ENCODE assay signal across 1 cellular context in the genomic region with DNA sequence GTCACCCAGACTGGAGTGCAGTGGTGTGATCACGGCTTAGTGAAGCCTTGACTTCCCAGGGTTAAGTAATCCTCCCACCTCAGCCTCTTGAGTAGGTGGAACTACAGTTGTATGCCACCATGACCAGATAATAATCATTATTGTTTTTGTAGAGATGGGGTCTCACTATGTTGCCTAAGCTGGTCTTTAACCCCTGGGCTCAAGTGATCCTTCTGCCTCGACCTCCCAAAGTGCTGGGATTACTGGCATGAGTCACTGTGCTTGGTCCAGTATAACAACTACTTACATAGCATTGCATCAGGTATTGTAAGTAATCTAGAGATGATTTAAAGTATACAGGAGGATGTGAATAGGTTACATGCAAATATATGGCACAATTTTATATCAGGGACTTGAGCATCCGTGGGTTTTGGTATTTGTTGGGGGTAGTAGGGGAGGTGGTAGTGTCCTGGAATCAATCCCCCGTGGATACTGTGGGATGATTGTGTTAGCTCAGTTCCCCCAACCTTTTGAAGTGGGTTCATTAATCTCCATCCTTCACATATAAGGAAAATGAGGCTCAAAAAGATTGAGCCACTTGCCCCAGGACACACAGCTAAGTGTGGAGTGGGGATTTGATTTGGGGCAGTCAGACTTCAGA.
TF ChIP-seq lines count a peak whose summit lies in the region.

No MANE protein-coding gene starts in this region.

TF ChIP-seq in K562, 482 proteins besides CTCF, POLR2A, EP300 and RAD21 (continued from another document and continues in another):
- TF ChIP-seq, protein P1, sequence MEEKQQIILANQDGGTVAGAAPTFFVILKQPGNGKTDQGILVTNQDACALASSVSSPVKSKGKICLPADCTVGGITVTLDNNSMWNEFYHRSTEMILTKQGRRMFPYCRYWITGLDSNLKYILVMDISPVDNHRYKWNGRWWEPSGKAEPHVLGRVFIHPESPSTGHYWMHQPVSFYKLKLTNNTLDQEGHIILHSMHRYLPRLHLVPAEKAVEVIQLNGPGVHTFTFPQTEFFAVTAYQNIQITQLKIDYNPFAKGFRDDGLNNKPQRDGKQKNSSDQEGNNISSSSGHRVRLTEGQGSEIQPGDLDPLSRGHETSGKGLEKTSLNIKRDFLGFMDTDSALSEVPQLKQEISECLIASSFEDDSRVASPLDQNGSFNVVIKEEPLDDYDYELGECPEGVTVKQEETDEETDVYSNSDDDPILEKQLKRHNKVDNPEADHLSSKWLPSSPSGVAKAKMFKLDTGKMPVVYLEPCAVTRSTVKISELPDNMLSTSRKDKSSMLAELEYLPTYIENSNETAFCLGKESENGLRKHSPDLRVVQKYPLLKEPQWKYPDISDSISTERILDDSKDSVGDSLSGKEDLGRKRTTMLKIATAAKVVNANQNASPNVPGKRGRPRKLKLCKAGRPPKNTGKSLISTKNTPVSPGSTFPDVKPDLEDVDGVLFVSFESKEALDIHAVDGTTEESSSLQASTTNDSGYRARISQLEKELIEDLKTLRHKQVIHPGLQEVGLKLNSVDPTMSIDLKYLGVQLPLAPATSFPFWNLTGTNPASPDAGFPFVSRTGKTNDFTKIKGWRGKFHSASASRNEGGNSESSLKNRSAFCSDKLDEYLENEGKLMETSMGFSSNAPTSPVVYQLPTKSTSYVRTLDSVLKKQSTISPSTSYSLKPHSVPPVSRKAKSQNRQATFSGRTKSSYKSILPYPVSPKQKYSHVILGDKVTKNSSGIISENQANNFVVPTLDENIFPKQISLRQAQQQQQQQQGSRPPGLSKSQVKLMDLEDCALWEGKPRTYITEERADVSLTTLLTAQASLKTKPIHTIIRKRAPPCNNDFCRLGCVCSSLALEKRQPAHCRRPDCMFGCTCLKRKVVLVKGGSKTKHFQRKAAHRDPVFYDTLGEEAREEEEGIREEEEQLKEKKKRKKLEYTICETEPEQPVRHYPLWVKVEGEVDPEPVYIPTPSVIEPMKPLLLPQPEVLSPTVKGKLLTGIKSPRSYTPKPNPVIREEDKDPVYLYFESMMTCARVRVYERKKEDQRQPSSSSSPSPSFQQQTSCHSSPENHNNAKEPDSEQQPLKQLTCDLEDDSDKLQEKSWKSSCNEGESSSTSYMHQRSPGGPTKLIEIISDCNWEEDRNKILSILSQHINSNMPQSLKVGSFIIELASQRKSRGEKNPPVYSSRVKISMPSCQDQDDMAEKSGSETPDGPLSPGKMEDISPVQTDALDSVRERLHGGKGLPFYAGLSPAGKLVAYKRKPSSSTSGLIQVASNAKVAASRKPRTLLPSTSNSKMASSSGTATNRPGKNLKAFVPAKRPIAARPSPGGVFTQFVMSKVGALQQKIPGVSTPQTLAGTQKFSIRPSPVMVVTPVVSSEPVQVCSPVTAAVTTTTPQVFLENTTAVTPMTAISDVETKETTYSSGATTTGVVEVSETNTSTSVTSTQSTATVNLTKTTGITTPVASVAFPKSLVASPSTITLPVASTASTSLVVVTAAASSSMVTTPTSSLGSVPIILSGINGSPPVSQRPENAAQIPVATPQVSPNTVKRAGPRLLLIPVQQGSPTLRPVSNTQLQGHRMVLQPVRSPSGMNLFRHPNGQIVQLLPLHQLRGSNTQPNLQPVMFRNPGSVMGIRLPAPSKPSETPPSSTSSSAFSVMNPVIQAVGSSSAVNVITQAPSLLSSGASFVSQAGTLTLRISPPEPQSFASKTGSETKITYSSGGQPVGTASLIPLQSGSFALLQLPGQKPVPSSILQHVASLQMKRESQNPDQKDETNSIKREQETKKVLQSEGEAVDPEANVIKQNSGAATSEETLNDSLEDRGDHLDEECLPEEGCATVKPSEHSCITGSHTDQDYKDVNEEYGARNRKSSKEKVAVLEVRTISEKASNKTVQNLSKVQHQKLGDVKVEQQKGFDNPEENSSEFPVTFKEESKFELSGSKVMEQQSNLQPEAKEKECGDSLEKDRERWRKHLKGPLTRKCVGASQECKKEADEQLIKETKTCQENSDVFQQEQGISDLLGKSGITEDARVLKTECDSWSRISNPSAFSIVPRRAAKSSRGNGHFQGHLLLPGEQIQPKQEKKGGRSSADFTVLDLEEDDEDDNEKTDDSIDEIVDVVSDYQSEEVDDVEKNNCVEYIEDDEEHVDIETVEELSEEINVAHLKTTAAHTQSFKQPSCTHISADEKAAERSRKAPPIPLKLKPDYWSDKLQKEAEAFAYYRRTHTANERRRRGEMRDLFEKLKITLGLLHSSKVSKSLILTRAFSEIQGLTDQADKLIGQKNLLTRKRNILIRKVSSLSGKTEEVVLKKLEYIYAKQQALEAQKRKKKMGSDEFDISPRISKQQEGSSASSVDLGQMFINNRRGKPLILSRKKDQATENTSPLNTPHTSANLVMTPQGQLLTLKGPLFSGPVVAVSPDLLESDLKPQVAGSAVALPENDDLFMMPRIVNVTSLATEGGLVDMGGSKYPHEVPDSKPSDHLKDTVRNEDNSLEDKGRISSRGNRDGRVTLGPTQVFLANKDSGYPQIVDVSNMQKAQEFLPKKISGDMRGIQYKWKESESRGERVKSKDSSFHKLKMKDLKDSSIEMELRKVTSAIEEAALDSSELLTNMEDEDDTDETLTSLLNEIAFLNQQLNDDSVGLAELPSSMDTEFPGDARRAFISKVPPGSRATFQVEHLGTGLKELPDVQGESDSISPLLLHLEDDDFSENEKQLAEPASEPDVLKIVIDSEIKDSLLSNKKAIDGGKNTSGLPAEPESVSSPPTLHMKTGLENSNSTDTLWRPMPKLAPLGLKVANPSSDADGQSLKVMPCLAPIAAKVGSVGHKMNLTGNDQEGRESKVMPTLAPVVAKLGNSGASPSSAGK (IDR thresholded peaks at IDR 0.05), result no peak
- no peak for TF ChIP-seq RBM39 (optimal IDR thresholded peaks at IDR 0.05; ENCODE audit: low read depth, low read length)
- TF ChIP-seq HLTF (IDR thresholded peaks at IDR 0.05), result no peak
- TF ChIP-seq MEF2D (tag; conservative IDR thresholded peaks at IDR 0.05; ENCODE audit: low read depth), result no peak
- TF ChIP-seq TCF7 (IDR thresholded peaks at IDR 0.05; ENCODE audit: borderline replicate concordance), result no peak
- TF ChIP-seq MIER1 (IDR thresholded peaks at IDR 0.05; ENCODE audit: low read depth), result no peak
- TF ChIP-seq, protein P2, sequence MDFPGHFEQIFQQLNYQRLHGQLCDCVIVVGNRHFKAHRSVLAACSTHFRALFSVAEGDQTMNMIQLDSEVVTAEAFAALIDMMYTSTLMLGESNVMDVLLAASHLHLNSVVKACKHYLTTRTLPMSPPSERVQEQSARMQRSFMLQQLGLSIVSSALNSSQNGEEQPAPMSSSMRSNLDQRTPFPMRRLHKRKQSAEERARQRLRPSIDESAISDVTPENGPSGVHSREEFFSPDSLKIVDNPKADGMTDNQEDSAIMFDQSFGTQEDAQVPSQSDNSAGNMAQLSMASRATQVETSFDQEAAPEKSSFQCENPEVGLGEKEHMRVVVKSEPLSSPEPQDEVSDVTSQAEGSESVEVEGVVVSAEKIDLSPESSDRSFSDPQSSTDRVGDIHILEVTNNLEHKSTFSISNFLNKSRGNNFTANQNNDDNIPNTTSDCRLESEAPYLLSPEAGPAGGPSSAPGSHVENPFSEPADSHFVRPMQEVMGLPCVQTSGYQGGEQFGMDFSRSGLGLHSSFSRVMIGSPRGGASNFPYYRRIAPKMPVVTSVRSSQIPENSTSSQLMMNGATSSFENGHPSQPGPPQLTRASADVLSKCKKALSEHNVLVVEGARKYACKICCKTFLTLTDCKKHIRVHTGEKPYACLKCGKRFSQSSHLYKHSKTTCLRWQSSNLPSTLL (IDR thresholded peaks at IDR 0.05), result no peak
- TF ChIP-seq CHD2 (IDR thresholded peaks at IDR 0.05; ENCODE audit: low read depth, low read length), result no peak
- TF ChIP-seq NR2C2 (CRISPR knock-in tag; IDR thresholded peaks at IDR 0.05), result no peak
- TF ChIP-seq NR2C2 (tag; IDR thresholded peaks at IDR 0.05), result peak; percentile 49; the same call in 1 of the 2 replicates
- no peak for TF ChIP-seq SNIP1 (IDR thresholded peaks at IDR 0.05; ENCODE audit: low read depth)
- TF ChIP-seq SMARCA4 (IDR thresholded peaks at IDR 0.05), result peak; percentile 64; the same call in 1 of the 2 replicates
- no peak for TF ChIP-seq HEY1 (CRISPR knock-in tag; IDR thresholded peaks at IDR 0.05; ENCODE audit: borderline replicate concordance)
- no peak for TF ChIP-seq ARNT (IDR thresholded peaks at IDR 0.05)
- TF ChIP-seq ZBED1 (IDR thresholded peaks at IDR 0.05), result no peak
- no peak for TF ChIP-seq XRCC4 (IDR thresholded peaks at IDR 0.05; ENCODE audit: extremely low read depth, insufficient read depth, insufficient read length)
- TF ChIP-seq SREBF1 (IDR thresholded peaks at IDR 0.05; ENCODE audit: borderline replicate concordance, low read depth, low read length), result no peak
- TF ChIP-seq RBM17 (IDR thresholded peaks at IDR 0.05; ENCODE audit: borderline replicate concordance, low read depth, low read length), result no peak
- no peak for TF ChIP-seq NEUROD1 (IDR thresholded peaks at IDR 0.05; ENCODE audit: borderline replicate concordance, low read depth, low read length, partially characterized antibody)
- TF ChIP-seq, protein P3, sequence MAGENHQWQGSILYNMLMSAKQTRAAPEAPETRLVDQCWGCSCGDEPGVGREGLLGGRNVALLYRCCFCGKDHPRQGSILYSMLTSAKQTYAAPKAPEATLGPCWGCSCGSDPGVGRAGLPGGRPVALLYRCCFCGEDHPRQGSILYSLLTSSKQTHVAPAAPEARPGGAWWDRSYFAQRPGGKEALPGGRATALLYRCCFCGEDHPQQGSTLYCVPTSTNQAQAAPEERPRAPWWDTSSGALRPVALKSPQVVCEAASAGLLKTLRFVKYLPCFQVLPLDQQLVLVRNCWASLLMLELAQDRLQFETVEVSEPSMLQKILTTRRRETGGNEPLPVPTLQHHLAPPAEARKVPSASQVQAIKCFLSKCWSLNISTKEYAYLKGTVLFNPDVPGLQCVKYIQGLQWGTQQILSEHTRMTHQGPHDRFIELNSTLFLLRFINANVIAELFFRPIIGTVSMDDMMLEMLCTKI (IDR thresholded peaks at IDR 0.05; ENCODE audit: partially characterized antibody), result no peak
- TF ChIP-seq, protein P4, sequence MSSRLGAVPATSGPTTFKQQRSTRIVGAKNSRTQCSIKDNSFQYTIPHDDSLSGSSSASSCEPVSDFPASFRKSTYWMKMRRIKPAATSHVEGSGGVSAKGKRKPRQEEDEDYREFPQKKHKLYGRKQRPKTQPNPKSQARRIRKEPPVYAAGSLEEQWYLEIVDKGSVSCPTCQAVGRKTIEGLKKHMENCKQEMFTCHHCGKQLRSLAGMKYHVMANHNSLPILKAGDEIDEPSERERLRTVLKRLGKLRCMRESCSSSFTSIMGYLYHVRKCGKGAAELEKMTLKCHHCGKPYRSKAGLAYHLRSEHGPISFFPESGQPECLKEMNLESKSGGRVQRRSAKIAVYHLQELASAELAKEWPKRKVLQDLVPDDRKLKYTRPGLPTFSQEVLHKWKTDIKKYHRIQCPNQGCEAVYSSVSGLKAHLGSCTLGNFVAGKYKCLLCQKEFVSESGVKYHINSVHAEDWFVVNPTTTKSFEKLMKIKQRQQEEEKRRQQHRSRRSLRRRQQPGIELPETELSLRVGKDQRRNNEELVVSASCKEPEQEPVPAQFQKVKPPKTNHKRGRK (tag; IDR thresholded peaks at IDR 0.05), result no peak
- TF ChIP-seq ZNF282 (CRISPR knock-in tag; IDR thresholded peaks at IDR 0.05), result no peak
- 0 out of 2 replicates have a peak, but pooled peaks have one; percentile 59 for TF ChIP-seq PTTG1 (tag; IDR thresholded peaks at IDR 0.05; ENCODE audit: low read depth)
- TF ChIP-seq PRMT5 (CRISPR knock-in tag; IDR thresholded peaks at IDR 0.05), result no peak
- TF ChIP-seq ZSCAN29 (IDR thresholded peaks at IDR 0.05), result no peak
- peak; percentile 46; the same call in 1 of the 2 replicates for TF ChIP-seq ARID1B (IDR thresholded peaks at IDR 0.05)
- TF ChIP-seq CBX5 (IDR thresholded peaks at IDR 0.05; ENCODE audit: borderline replicate concordance, low read depth), result no peak
- 0 out of 2 replicates have a peak, but pooled peaks have one; percentile 29 for TF ChIP-seq ZNF766 (CRISPR knock-in tag; conservative IDR thresholded peaks at IDR 0.05)
- no peak for TF ChIP-seq PTBP1 (IDR thresholded peaks at IDR 0.05; ENCODE audit: low read depth, low read length)
- peak; percentile 71; the same call in 1 of the 2 replicates for TF ChIP-seq JUN (IDR thresholded peaks at IDR 0.05; ENCODE audit: borderline replicate concordance, low read depth, low read length)
- no peak for TF ChIP-seq JUN (CRISPR knock-in tag; IDR thresholded peaks at IDR 0.05; ENCODE audit: borderline replicate concordance)
- TF ChIP-seq, protein P5, sequence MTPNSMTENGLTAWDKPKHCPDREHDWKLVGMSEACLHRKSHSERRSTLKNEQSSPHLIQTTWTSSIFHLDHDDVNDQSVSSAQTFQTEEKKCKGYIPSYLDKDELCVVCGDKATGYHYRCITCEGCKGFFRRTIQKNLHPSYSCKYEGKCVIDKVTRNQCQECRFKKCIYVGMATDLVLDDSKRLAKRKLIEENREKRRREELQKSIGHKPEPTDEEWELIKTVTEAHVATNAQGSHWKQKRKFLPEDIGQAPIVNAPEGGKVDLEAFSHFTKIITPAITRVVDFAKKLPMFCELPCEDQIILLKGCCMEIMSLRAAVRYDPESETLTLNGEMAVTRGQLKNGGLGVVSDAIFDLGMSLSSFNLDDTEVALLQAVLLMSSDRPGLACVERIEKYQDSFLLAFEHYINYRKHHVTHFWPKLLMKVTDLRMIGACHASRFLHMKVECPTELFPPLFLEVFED (CRISPR knock-in tag; conservative IDR thresholded peaks at IDR 0.05), result no peak
- no peak for TF ChIP-seq RBM34 (IDR thresholded peaks at IDR 0.05; ENCODE audit: borderline replicate concordance, insufficient read depth, low read length)
- TF ChIP-seq, protein P6, sequence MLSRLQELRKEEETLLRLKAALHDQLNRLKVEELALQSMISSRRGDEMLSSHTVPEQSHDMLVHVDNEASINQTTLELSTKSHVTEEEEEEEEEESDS (CRISPR knock-in tag; IDR thresholded peaks at IDR 0.05), result no peak
- no peak for TF ChIP-seq ZKSCAN3 (CRISPR knock-in tag; IDR thresholded peaks at IDR 0.05)
- TF ChIP-seq SREBF2 (CRISPR knock-in tag; IDR thresholded peaks at IDR 0.05), result no peak
- TF ChIP-seq ZBTB17 (CRISPR knock-in tag; IDR thresholded peaks at IDR 0.05), result no peak
- TF ChIP-seq ZNF764 (CRISPR knock-in tag; IDR thresholded peaks at IDR 0.05; ENCODE audit: low read depth), result no peak
- no peak for TF ChIP-seq SMARCA5 (IDR thresholded peaks at IDR 0.05)
- TF ChIP-seq, protein P7, sequence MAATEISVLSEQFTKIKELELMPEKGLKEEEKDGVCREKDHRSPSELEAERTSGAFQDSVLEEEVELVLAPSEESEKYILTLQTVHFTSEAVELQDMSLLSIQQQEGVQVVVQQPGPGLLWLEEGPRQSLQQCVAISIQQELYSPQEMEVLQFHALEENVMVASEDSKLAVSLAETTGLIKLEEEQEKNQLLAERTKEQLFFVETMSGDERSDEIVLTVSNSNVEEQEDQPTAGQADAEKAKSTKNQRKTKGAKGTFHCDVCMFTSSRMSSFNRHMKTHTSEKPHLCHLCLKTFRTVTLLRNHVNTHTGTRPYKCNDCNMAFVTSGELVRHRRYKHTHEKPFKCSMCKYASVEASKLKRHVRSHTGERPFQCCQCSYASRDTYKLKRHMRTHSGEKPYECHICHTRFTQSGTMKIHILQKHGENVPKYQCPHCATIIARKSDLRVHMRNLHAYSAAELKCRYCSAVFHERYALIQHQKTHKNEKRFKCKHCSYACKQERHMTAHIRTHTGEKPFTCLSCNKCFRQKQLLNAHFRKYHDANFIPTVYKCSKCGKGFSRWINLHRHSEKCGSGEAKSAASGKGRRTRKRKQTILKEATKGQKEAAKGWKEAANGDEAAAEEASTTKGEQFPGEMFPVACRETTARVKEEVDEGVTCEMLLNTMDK (IDR thresholded peaks at IDR 0.05; ENCODE audit: borderline replicate concordance, insufficient read depth, low read depth, low read length, poor library complexity, severe bottlenecking), result no peak
